Comparison of ENCODE assay signal across 22 cellular contexts in genomic region chr12:94970560-94970959, GRCh38. TPM values are rescaled to one million over a fixed set of nuclear protein-coding genes. Genes with fewer than 3 reads are reported as not detected.
DNase-seq lines count a peak whose midpoint lies in the region; TF ChIP-seq lines count a peak whose summit lies in the region.
"Had no signal": no experiment of that assay in that cellular context is flagged by ENCODE, and none has a peak within 500 bp of the region (broad histone marks: within the 10 kb centered on the region; RNA-seq: fewer than 3 reads in every experiment).

No MANE protein-coding gene starts in this region.

- H3K9me3 ChIP-seq in thyroid gland: no peaks in the 10 kb centered on the region
- H3K9me3 ChIP-seq: A549; BE2C; BLaER1 treated with 17β-estradiol and CSF1 and Interleukin-3, amounts not matched to agents 10 nM and 100 nM had no signal

- WGBS in thyroid gland, 2 donors: 100% methylated on average over 1 of the region's 1 CpG

- DNase-seq in ELF-1 (ENCODE audit: low read depth, low spot score): peak; percentile 16
- DNase-seq in iris pigment epithelial cell (ENCODE audit: low read depth): peak; percentile 25
- peak; percentile 26 for DNase-seq in retinal pigment epithelial cell (ENCODE audit: low read depth)
- no peak for DNase-seq in thyroid gland
- no peak for DNase-seq in RWPE1 (ENCODE audit: low spot score)
- no peak for DNase-seq in GM03348 (ENCODE audit: low spot score)
- DNase-seq in medulla oblongata (ENCODE audit: extremely low spot score): no peak
- DNase-seq: 8988T; ACHN; AML-193; BE2C; CD4-positive, alpha-beta T cell; CD8-positive, alpha-beta memory T cell; DMS 273 treated with DMSO at 0.1 percent for 48 hours; DMS53; DMS79 treated with DMSO at 0.1 percent for 48 hours; GDM1; GM23248; H7; HCEC 1CT had no signal

- H3K27me3 ChIP-seq in thyroid gland: no peaks in the 10 kb centered on the region
- H3K27me3 ChIP-seq: BE2C; BLaER1 treated with 17β-estradiol and CSF1 and Interleukin-3, amounts not matched to agents 10 nM and 100 nM had no signal

- CTCF ChIA-PET in RWPE1 (lab: Yijun Ruan, JAX): no interaction called here

- TF ChIP-seq POLR2A in thyroid gland (IDR thresholded peaks at IDR 0.05): no peak

- H3K36me3 ChIP-seq in thyroid gland: peaks cover 0 to 3% of the 10 kb centered on the region in 2 donors

- H3K4me3 ChIP-seq in retinal pigment epithelial cell (ENCODE audit: low read length) (no peak overlapping the region), thyroid gland (replicated peaks in 1 of 3) (no peak overlapping the region)
- H3K4me3 ChIP-seq: A549; BLaER1 treated with 17β-estradiol and CSF1 and Interleukin-3, amounts not matched to agents 10 nM and 100 nM; GM23248 had no signal

- peak overlapping the region in 2 of 3 donors; percentile 13 to 24 for H3K27ac ChIP-seq in thyroid gland
- H3K27ac ChIP-seq in RWPE1: no peak overlapping the region
- H3K27ac ChIP-seq: A549; BLaER1 treated with 17β-estradiol and CSF1 and Interleukin-3, amounts not matched to agents 10 nM and 100 nM; GM23248 had no signal

- no peak for TF ChIP-seq CTCF in retinal pigment epithelial cell (conservative IDR thresholded peaks at IDR 0.05; ENCODE audit: low read depth, low read length)
- TF ChIP-seq CTCF in thyroid gland (IDR thresholded peaks at IDR 0.05): no peak
- TF ChIP-seq CTCF in RWPE1 (conservative IDR thresholded peaks at IDR 0.05; ENCODE audit: low read depth): no peak

- POLR2A ChIA-PET in RWPE1 (lab: Yijun Ruan, JAX; ENCODE audit: low non-redundant PET): no interaction called here

- H3K4me1 ChIP-seq in thyroid gland: peaks cover 11 to 16% of the 10 kb centered on the region in 2 donors
- H3K4me1 ChIP-seq: A549, BE2C had no signal

- intact Hi-C loops in thyroid gland (cut with DNase I): no loop called here

RNA-seq across cellular contexts. Expression of gene NDUFA12, which starts 32.9 kb away (rescaled TPM):
- total RNA-seq in thyroid gland: 100 to 1,000 TPM in 3 of 4 donors, 10 to 100 TPM in 1; 88.4 to 178 (median 136) TPM

Comparison
In these comparisons a context has a peak if more than half of its experiments do, and no peak if none do; other contexts are left out.
1. DNase-seq: peak in ELF-1 (single experiment), iris pigment epithelial cell (single experiment) and retinal pigment epithelial cell (single experiment); none in thyroid gland (0 of 2), RWPE1 (single experiment), GM03348 (single experiment) and medulla oblongata (single experiment).